Comparison of ENCODE assay signal across 8 cellular contexts in genomic region chr13:49652691-49653305, GRCh38. TPM values are rescaled to one million over a fixed set of nuclear protein-coding genes. Genes with fewer than 3 reads are reported as not detected.
DNase-seq lines count a peak whose midpoint lies in the region; ATAC-seq and TF ChIP-seq lines count a peak whose summit lies in the region.

No MANE protein-coding gene starts in this region.

- H2AFZ ChIP-seq in fibroblast of lung (ENCODE audit: low read length), result no peak overlapping the region

- TF ChIP-seq CTCF in fibroblast of lung (conservative IDR thresholded peaks at IDR 0.05 in 1 of 2, IDR thresholded peaks at IDR 0.05 in 1 of 2; ENCODE audit: low read depth in 1 of 2, low read length in 2 of 2) (peak; percentile 38 to 43), prostate gland (IDR thresholded peaks at IDR 0.05) (peak in 3 of 4 experiments; percentile 30 to 51 (median 34))

- no peak for TF ChIP-seq POLR2A in prostate gland (IDR thresholded peaks at IDR 0.05)

- no peaks in the 10 kb centered on the region for H3K79me2 ChIP-seq in fibroblast of lung (ENCODE audit: control insufficient read depth, insufficient read depth, low read length)

- H3K4me2 ChIP-seq in fibroblast of lung (ENCODE audit: extremely low read depth, insufficient read depth, low read length), result no peak overlapping the region

- intact Hi-C loops in prostate gland (cut with DNase I), result loop anchor here (5.0 kb wide), 2 partner anchors 140 to 195 kb away; partner anchors contain the start of gene KPNA3

- H3K27me3 ChIP-seq in fibroblast of lung (ENCODE audit: control insufficient read depth, insufficient read depth, low read length) (no peaks in the 10 kb centered on the region), prostate gland (replicated peaks; ENCODE audit: insufficient read depth) (no peaks in the 10 kb centered on the region)

- peak; percentile 38 for DNase-seq in activated CD4-positive, alpha-beta T cell treated with anti-CD3 and anti-CD28 coated beads for 48 hours
- DNase-seq in activated CD4-positive, alpha-beta T cell treated with anti-CD3 and anti-CD28 coated beads, Interleukin-2, amount 50 U/mL, for 4 hours, result no peak
- peak; percentile 68 for DNase-seq in KBM-7
- peak; percentile 72 for DNase-seq in SK-N-DZ (ENCODE audit: low spot score)
- DNase-seq in fibroblast of lung (ENCODE audit: low read depth in 2 of 2), result peak in 1 of 2 donors; percentile 39
- DNase-seq in prostate gland (ENCODE audit: low spot score), result peak; percentile 26
- no peak for DNase-seq in effector CD8-positive, alpha-beta T cell (lab: John Stamatoyannopoulos, UW)

- no peak overlapping the region for H3K4me3 ChIP-seq in fibroblast of lung (replicated peaks in 1 of 4; ENCODE audit: control extremely low read depth in 1 of 4, insufficient read depth in 1 of 4, low read depth in 3 of 4, low read length in 4 of 4)
- no peak overlapping the region for H3K4me3 ChIP-seq in prostate gland

- ATAC-seq in HG03045 (IDR thresholded peaks at IDR 0.05; ENCODE audit: unreplicated experiment), result no peak

- WGBS in prostate gland, result 43% methylated on average over 11 of the region's 11 CpGs

- H3K36me3 ChIP-seq in fibroblast of lung (ENCODE audit: control insufficient read depth, insufficient read depth, low read length) (no peaks in the 10 kb centered on the region), prostate gland (no peaks in the 10 kb centered on the region)

- H3K27ac ChIP-seq in fibroblast of lung (ENCODE audit: insufficient read depth, low read length), result no peak overlapping the region
- no peak overlapping the region for H3K27ac ChIP-seq in prostate gland

- in situ Hi-C loops in KBM-7 (cut with MboI; ENCODE audit: low pct_unique_long_range_greater_than_20kb, low sequenced_read_pairs), result loop anchor here (25.0 kb wide), 1 partner anchor 185 kb away; no protein-coding TSS in a partner anchor

- H3K4me1 ChIP-seq in fibroblast of lung (ENCODE audit: control insufficient read depth, extremely low read depth, insufficient read depth, low read length) (peaks cover 8% of the 10 kb centered on the region), prostate gland (replicated peaks) (no peaks in the 10 kb centered on the region)

- H4K20me1 ChIP-seq in fibroblast of lung (ENCODE audit: control insufficient read depth, extremely low read depth, insufficient read depth, low read length), result no peaks in the 10 kb centered on the region

- H3K9me3 ChIP-seq in fibroblast of lung (ENCODE audit: control insufficient read depth, insufficient read depth, low read depth, low read length) (no peaks in the 10 kb centered on the region), prostate gland (no peaks in the 10 kb centered on the region)

- no peak overlapping the region for H3K9ac ChIP-seq in fibroblast of lung (ENCODE audit: insufficient read depth, low read length)

RNA-seq across cellular contexts. Expression of gene ARL11, which starts 24.5 kb away (rescaled TPM):
- 0.03 and 0.45 TPM in 2 replicates for polyA plus RNA-seq in SK-N-DZ (2014; cell fraction: cytosol; rRNA removed)
- polyA plus RNA-seq in SK-N-DZ (2014; cell fraction: nucleus; rRNA removed), result 0.11 TPM in 1 of 2 replicates, not detected in the other
- total RNA-seq in fibroblast of lung (under 0.01 TPM in 1 of 2 replicates, not detected in the other), prostate gland (under 1 TPM; 0.05 to 0.40 TPM)
- not detected in 2 replicates for polyA plus RNA-seq in fibroblast of lung
- not detected in 2 replicates for polyA plus RNA-seq in fibroblast of lung (2012)
- polyA minus RNA-seq in fibroblast of lung (ENCODE audit: low replicate concordance), result not detected in 2 replicates

RNA-seq across cellular contexts. Expression of gene EBPL, which starts 38.5 kb away (rescaled TPM):
- 145 and 153 TPM in 2 replicates for polyA plus RNA-seq in SK-N-DZ (2014; cell fraction: cytosol; rRNA removed)
- 84.5 and 84.6 TPM in 2 replicates for polyA plus RNA-seq in SK-N-DZ (2014; cell fraction: nucleus; rRNA removed)
- total RNA-seq in fibroblast of lung (90.3 and 93.7 TPM in 2 replicates), prostate gland (100 to 1,000 TPM in 1 of 2 donors, 10 to 100 TPM in 1; 95.4 to 114 TPM)
- 69.4 and 78.2 TPM in 2 replicates for polyA plus RNA-seq in fibroblast of lung
- polyA plus RNA-seq in fibroblast of lung (2012), result 58.6 and 64.7 TPM in 2 replicates
- polyA minus RNA-seq in fibroblast of lung (ENCODE audit: low replicate concordance), result 14.7 and 23.3 TPM in 2 replicates

Comparison
In these comparisons a context has a peak if more than half of its experiments do, and no peak if none do; other contexts are left out.
1. DNase-seq: peak in activated CD4-positive, alpha-beta T cell treated with anti-CD3 and anti-CD28 coated beads for 48 hours (single experiment), KBM-7 (single experiment), SK-N-DZ (single experiment) and prostate gland (single experiment); none in activated CD4-positive, alpha-beta T cell treated with anti-CD3 and anti-CD28 coated beads, Interleukin-2, amount 50 U/mL, for 4 hours (0 of 2) and effector CD8-positive, alpha-beta T cell (single experiment).